Comparison of ENCODE assay signal across 2 cellular contexts in genomic region chr2:218536804-218537494, GRCh38.
A peak's percentile ranks its signal among the peaks of the same experiment; 100 is the strongest.
TF ChIP-seq lines count a peak whose summit lies in the region.

No MANE protein-coding gene starts in this region.

TF ChIP-seq in IMR-90, 13 proteins besides CTCF, POLR2A, EP300 and RAD21:
- TF ChIP-seq CEBPB (IDR thresholded peaks at IDR 0.05; ENCODE audit: low read depth, low read length) (peak; percentile 67), BHLHE40 (IDR thresholded peaks at IDR 0.05; ENCODE audit: low read depth, low read length) (no peak)

TF ChIP-seq in K562, 482 proteins besides CTCF, POLR2A, EP300 and RAD21:
- TF ChIP-seq CEBPB (tag; IDR thresholded peaks at IDR 0.05) (peak; percentile 78), CEBPG (CRISPR knock-in tag; IDR thresholded peaks at IDR 0.05) (no peak), CEBPG (tag; conservative IDR thresholded peaks at IDR 0.05 in 1 of 2, IDR thresholded peaks at IDR 0.05 in 1 of 2) (peak in 1 of 2 experiments; percentile 68; a peak in 2 of 4 replicates), ATF3 (IDR thresholded peaks at IDR 0.05) (peak; percentile 25; the same call in 1 of the 2 replicates), ATF3 (CRISPR knock-in tag; conservative IDR thresholded peaks at IDR 0.05) (no peak), POLR3G (IDR thresholded peaks at IDR 0.05; ENCODE audit: extremely low read depth, insufficient read length, insufficient replicate concordance) (no peak)
TF ChIP-seq in K562: peak in this region for 3.
